ENCODE assay signal across 8 cellular contexts in the genomic region with DNA sequence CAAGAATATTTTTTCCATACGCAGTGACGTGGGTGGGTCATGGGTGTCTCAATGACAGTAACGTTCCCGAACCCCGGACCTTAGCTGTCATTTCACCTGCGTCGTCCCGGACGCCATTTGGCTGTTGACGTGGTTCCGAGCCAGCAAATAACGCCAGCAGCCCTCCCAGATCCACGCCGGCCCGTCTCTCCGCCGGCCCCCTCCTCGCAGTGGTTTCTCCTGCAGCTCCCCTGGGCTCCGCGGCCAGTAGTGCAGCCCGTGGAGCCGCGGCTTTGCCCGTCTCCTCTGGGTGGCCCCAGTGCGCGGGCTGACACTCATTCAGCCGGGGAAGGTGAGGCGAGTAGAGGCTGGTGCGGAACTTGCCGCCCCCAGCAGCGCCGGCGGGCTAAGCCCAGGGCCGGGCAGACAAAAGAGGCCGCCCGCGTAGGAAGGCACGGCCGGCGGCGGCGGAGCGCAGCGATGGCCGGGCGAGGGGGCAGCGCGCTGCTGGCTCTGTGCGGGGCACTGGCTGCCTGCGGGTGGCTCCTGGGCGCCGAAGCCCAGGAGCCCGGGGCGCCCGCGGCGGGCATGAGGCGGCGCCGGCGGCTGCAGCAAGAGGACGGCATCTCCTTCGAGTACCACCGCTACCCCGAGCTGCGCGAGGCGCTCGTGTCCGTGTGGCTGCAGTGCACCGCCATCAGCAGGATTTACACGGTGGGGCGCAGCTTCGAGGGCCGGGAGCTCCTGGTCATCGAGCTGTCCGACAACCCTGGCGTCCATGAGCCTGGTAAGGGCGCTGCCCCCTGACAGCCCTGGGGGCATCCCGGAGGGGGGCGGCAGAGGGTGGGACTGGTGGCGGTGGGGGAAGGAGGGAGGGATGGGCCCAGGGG. TPM values are rescaled to one million over a fixed set of nuclear protein-coding genes. Genes with fewer than 3 reads are reported as not detected.
A peak's percentile ranks its signal among the peaks of the same experiment; 100 is the strongest.
DNase-seq lines count a peak whose midpoint lies in the region; ATAC-seq, FAIRE-seq and TF ChIP-seq lines count a peak whose summit lies in the region.

A gene (plus strand): TSS at position 246 of the 869 bp plus-strand sequence. CDS start 214 bp downstream, at position 460.

- no peak within 1 kb of the TSS for H4K91ac ChIP-seq in H1 (replicated peaks; ENCODE audit: insufficient read length, low read length)

- H2AFZ ChIP-seq in H1 (ENCODE audit: low read length) = peak within 1 kb of the TSS; percentile 97

- no peaks in the 10 kb centered on the region for H3K79me1 ChIP-seq in H1 (ENCODE audit: low read depth, low read length)

- H3K4me2 ChIP-seq in H1 (ENCODE audit: insufficient read depth in 1 of 2, low read depth in 2 of 2, low read length in 2 of 2) = peak within 1 kb of the TSS; percentile 78 to 91

- POLR2A ChIA-PET in AG04450 (lab: Yijun Ruan, JAX) (no interaction called here), H1 (lab: Charles Lee; ENCODE audit: partially characterized antibody) (no interaction called here)

- no peaks in the 10 kb centered on the region for H3K9me3 ChIP-seq in AG04450 (ENCODE audit: control insufficient read depth, insufficient read depth, low read length)
- H3K9me3 ChIP-seq in H1 (ENCODE audit: insufficient read depth in 2 of 2, low read depth in 1 of 2, low read length in 1 of 2) = no peaks in the 10 kb centered on the region

- ATAC-seq in GM19023 (IDR thresholded peaks at IDR 0.05; ENCODE audit: unreplicated experiment) (peak; percentile 89), HG03342 (IDR thresholded peaks at IDR 0.05; ENCODE audit: unreplicated experiment) (peak; percentile 91)

- no peak within 1 kb of the TSS for H2BK12ac ChIP-seq in H1 (ENCODE audit: low read depth, low read length)

- no peak within 1 kb of the TSS for H2BK5ac ChIP-seq in H1 (ENCODE audit: low read depth, low read length)

- peaks cover 0 to 8% (median 3%) of the 10 kb centered on the region in 4 experiments; a peak in 3 of 7 replicates for H3K4me1 ChIP-seq in H1 (replicated peaks in 1 of 4; ENCODE audit: control insufficient read depth in 3 of 4, insufficient read depth in 4 of 4, low read length in 3 of 4)

- no peak within 1 kb of the TSS for H2BK20ac ChIP-seq in H1 (ENCODE audit: low read length)

- peak in 1 of 2 experiments; percentile 92; a peak in 2 of 3 replicates for TF ChIP-seq EP300 in H1 (IDR thresholded peaks at IDR 0.05; ENCODE audit: borderline replicate concordance in 1 of 2, low read depth in 2 of 2, low read length in 2 of 2)

- H3K27me3 ChIP-seq in AG04450 (ENCODE audit: control insufficient read depth, insufficient read depth, low read length) (peaks cover 8% of the 10 kb centered on the region), H1 (replicated peaks in 1 of 4; ENCODE audit: control insufficient read depth in 3 of 4, extremely low read depth in 1 of 4, insufficient read depth in 3 of 4, low read length in 3 of 4) (peaks cover 0 to 11% (median 10%) of the 10 kb centered on the region in 4 experiments; a peak in 4 of 7 replicates)

- H3K36me3 ChIP-seq in H1 (ENCODE audit: control insufficient read depth in 2 of 4, insufficient read depth in 4 of 4, low read length in 3 of 4) = no peaks in the 10 kb centered on the region

- H2BK15ac ChIP-seq in H1 (ENCODE audit: low read length) = no peak within 1 kb of the TSS

- peaks cover 11% of the 10 kb centered on the region; the same call in 1 of the 2 replicates for H3K23me2 ChIP-seq in H1 (ENCODE audit: low read depth, low read length)

- H4K8ac ChIP-seq in H1 (ENCODE audit: extremely low read depth, insufficient read depth, low read length) = peak within 1 kb of the TSS; percentile 83

- H3K23ac ChIP-seq in H1 (ENCODE audit: insufficient read length) = no peak within 1 kb of the TSS

- no peaks in the 10 kb centered on the region for H3K79me2 ChIP-seq in H1 (ENCODE audit: control insufficient read depth in 1 of 2, insufficient read depth in 2 of 2, low read length in 2 of 2)

- H4K20me1 ChIP-seq in H1 (replicated peaks in 1 of 2; ENCODE audit: control insufficient read depth in 1 of 2, insufficient read depth in 2 of 2, low read length in 2 of 2) = no peaks in the 10 kb centered on the region

- peak in 1 of 2 experiments; percentile 66; a peak in 2 of 3 replicates for TF ChIP-seq POLR2A in H1 (IDR thresholded peaks at IDR 0.05; ENCODE audit: control extremely low read depth in 1 of 2, low read depth in 2 of 2, low read length in 2 of 2)

- no peak within 1 kb of the TSS for H3K14ac ChIP-seq in H1 (ENCODE audit: insufficient read length)

- no peak within 1 kb of the TSS for H3K27ac ChIP-seq in AG04450 (ENCODE audit: low read depth, low read length)
- H3K27ac ChIP-seq in H1 (ENCODE audit: low read depth, low read length) = no peak within 1 kb of the TSS

- 2% methylated on average over 71 of the region's 82 CpGs; no CpG with 5 or more reads in 1 of the 2 experiments for WGBS in H1 (ENCODE audit: extremely low coverage in 1 of 2, insufficient coverage in 1 of 2, insufficient read length in 1 of 2, insufficient replicate concordance in 2 of 2, low coverage in 1 of 2, low lambda C conversion rate in 2 of 2, missing lambda C conversion rate in 1 of 2), 2 experiments

- peak within 1 kb of the TSS; percentile 7 for H4K5ac ChIP-seq in H1 (ENCODE audit: insufficient read length, low read depth, low read length)

- no peak for FAIRE-seq in H1 (lab: Jason Lieb, UNC)

- H3K4me3 ChIP-seq in AG04450 (ENCODE audit: low read depth, low read length) (peak within 1 kb of the TSS; percentile 58), H1 (ENCODE audit: extremely low read depth in 1 of 4, insufficient read depth in 2 of 4, low read depth in 3 of 4, low read length in 4 of 4) (peak within 1 kb of the TSS; percentile 47 to 75 (median 61))

- no peak within 1 kb of the TSS for H3K56ac ChIP-seq in H1 (replicated peaks; ENCODE audit: insufficient read length, low read depth, low read length)

- no peak for DNase-seq in AG04450 (ENCODE audit: low read depth, low spot score)
- peak; percentile 74 to 96 for DNase-seq in NCI-H526 (lab: John Stamatoyannopoulos, UW)
- peak; percentile 41 for DNase-seq in activated T-cell treated with anti-CD3 and anti-CD28 coated beads for 1 hour (ENCODE audit: low read depth)
- peak in 1 of 2 experiments; percentile 77 for DNase-seq in H1 (ENCODE audit: low read depth in 1 of 2, low spot score in 2 of 2)
- DNase-seq in medulla oblongata (ENCODE audit: extremely low spot score) = peak; percentile 86
- peak; percentile 5 for DNase-seq in stimulated activated CD8-positive, alpha-beta memory T cell treated with anti-CD3 and anti-CD28 coated beads, Interleukin-12 subunit alpha, Interleukin-12 subunit beta, amount 100 ng/mL, for 1 hour (ENCODE audit: low read depth)

- TF ChIP-seq RAD21 in H1 (IDR thresholded peaks at IDR 0.05 in 1 of 2, conservative IDR thresholded peaks at IDR 0.05 in 1 of 2; ENCODE audit: low read depth in 2 of 2, low read length in 2 of 2) = peak in 1 of 2 experiments; percentile 35; a peak in 2 of 4 replicates

- no peak within 1 kb of the TSS; the same call in 1 of the 2 replicates for H3K18ac ChIP-seq in H1 (ENCODE audit: extremely low read depth, low read length)

- no peak within 1 kb of the TSS for H3K4ac ChIP-seq in H1 (replicated peaks; ENCODE audit: insufficient read length, low read depth, low read length)

- CTCF ChIA-PET in AG04450 (lab: Charles Lee) (interaction anchor here (0.6 to 1.6 kb wide), 5 partner anchors 51 to 248 kb away, joined by 3 to 8 read pairs (median 3); a partner anchor contains a TSS), H1 (lab: Charles Lee; ENCODE audit: partially characterized antibody) (interaction anchor here (1.0 to 2.3 kb wide), 5 partner anchors 21 to 85 kb away, joined by 3 to 8 read pairs (median 4); no protein-coding TSS in a partner anchor)

- H2BK120ac ChIP-seq in H1 (replicated peaks; ENCODE audit: low read depth, low read length) = no peak within 1 kb of the TSS

- no peak within 1 kb of the TSS for H2AK5ac ChIP-seq in H1 (ENCODE audit: low read depth, low read length)

- peak within 1 kb of the TSS in 2 of 4 experiments; percentile 24 to 54; a peak in 2 of 7 replicates for H3K9ac ChIP-seq in H1 (replicated peaks in 1 of 4; ENCODE audit: extremely low read depth in 1 of 4, low read depth in 3 of 4, low read length in 3 of 4)

- TF ChIP-seq CTCF in AG04450 (IDR thresholded peaks at IDR 0.05; ENCODE audit: low read depth, low read length) (peak; percentile 47), H1 (IDR thresholded peaks at IDR 0.05; ENCODE audit: control extremely low read depth in 1 of 3, insufficient read depth in 1 of 3, low read depth in 1 of 3, low read length in 3 of 3) (peak; percentile 21 to 59 (median 29))

TF ChIP-seq in H1, 55 proteins besides CTCF, POLR2A, EP300 and RAD21 (continues in another document):
- TF ChIP-seq, protein P1, sequence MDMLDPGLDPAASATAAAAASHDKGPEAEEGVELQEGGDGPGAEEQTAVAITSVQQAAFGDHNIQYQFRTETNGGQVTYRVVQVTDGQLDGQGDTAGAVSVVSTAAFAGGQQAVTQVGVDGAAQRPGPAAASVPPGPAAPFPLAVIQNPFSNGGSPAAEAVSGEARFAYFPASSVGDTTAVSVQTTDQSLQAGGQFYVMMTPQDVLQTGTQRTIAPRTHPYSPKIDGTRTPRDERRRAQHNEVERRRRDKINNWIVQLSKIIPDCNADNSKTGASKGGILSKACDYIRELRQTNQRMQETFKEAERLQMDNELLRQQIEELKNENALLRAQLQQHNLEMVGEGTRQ (IDR thresholded peaks at IDR 0.05; ENCODE audit: low read length) = no peak
- no peak for TF ChIP-seq BACH1 (IDR thresholded peaks at IDR 0.05; ENCODE audit: low read length)
- TF ChIP-seq RNF2 (IDR thresholded peaks at IDR 0.05; ENCODE audit: borderline replicate concordance, low read depth, low read length, missing control alignments, poor library complexity, severe bottlenecking) = no peak
- TF ChIP-seq YY1 (IDR thresholded peaks at IDR 0.05; ENCODE audit: low read depth, low read length) = peak; percentile 81
- peak; percentile 82 for TF ChIP-seq ASH2L (IDR thresholded peaks at IDR 0.05; ENCODE audit: low read length)

RNA-seq across cellular contexts. Expression of the gene that starts here (rescaled TPM):
- polyA plus RNA-seq in AG04450 (2011; rRNA removed) = 8.0 and 11.8 TPM in 2 replicates
- 1.7 and 3.0 TPM in 2 replicates for polyA minus RNA-seq in AG04450 (2011; rRNA and poly(A)+ RNA removed)
- total RNA-seq in H1 (2021; fragmentation: NEBNext Ultra II Directional; extraction: Animal tissue kit (Norgen Biotek cat#: 25700)) = 9.4 and 11.9 TPM in 2 replicates
- 9.3 and 10.2 TPM in 2 replicates for polyA plus RNA-seq in H1 (2011; rRNA removed)
- polyA plus RNA-seq in H1 (2011; cell fraction: cytosol; rRNA removed) = 14.4 TPM
- 7.4 TPM for polyA plus RNA-seq in H1 (2011; cell fraction: nucleus; rRNA removed)
- 15.6 to 21.4 TPM (median 18.7 TPM) in 4 replicates for polyA plus RNA-seq in H1 (2012, experiment 1 of 2)
- 2.8 TPM for polyA plus RNA-seq in H1 (2012, experiment 2 of 2)
- polyA plus RNA-seq in H1 (2013, experiment 1 of 2) = 19.9 TPM
- polyA plus RNA-seq in H1 (2013, experiment 2 of 2) = 21.7 TPM
- 14.9 and 18.8 TPM in 2 replicates for polyA minus RNA-seq in H1 (2011; rRNA and poly(A)+ RNA removed)
- polyA minus RNA-seq in H1 (2011; cell fraction: cytosol; rRNA and poly(A)+ RNA removed) = 7.9 TPM
- polyA minus RNA-seq in H1 (2011; cell fraction: nucleus; rRNA and poly(A)+ RNA removed) = 4.1 TPM
